Comparison of ENCODE assay signal across 20 cellular contexts in the genomic region with DNA sequence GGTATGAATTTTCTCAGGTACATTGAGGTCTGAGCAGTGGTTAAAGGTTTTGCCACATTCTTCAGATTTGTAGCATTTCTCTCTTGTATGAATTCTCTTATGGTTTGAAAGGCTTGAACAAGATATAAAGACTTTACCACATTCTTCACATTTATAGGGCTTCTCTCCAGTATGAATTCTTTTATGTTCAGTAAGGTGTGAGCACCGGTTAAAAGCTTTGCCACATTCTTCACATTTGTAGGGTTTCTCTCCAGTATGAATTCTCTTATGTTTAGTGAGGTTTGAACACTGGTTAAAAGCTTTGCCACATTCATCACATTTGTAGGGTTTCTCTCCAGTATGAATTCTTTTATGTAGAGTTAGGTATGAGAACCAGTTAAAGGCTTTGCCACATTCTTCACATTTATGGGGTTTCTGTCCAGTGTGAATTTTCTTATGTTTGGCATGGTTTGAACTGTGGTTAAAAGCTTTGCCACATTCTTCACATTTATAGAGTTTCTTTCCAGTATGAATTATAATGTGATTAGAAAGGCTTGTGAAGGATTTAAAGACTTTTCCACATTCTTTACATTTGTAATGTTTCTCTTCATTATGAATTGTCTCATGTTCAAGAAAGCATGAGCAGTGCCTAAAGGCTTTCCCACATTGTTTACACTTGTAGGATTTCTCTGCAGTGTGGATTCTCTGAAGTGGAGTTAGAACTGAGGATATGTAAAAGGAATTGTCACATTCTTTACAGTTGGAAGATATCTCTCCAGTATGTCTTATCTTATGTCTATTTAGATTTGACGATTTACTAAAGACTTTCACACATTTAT.
"Had no signal": no experiment of that assay in that cellular context is flagged by ENCODE, and none has a peak within 500 bp of the region (broad histone marks: within the 10 kb centered on the region; RNA-seq: fewer than 3 reads in every experiment).

No MANE protein-coding gene starts in this region.

- H3K9me3 ChIP-seq: prostate gland had no signal

- H3K4me2 ChIP-seq: hepatocyte had no signal

- ATAC-seq: activated T-cell treated with anti-CD3 and anti-CD28 coated beads, Interleukin-2, amount 50 U/mL, for 72 hours; naive thymus-derived CD8-positive, alpha-beta T cell had no signal

- H3K4me1 ChIP-seq: adrenal gland, prostate gland, right atrium auricular region, tibial nerve, uterus had no signal

- H3K36me3 ChIP-seq: adrenal gland, uterus had no signal

- H3K79me2 ChIP-seq: hepatocyte had no signal

- H3K4me3 ChIP-seq: hepatocyte, prostate gland, right atrium auricular region, tibial nerve, uterus had no signal

- H3K4me3 Mint-ChIP-seq: activated naive CD4-positive, alpha-beta T cell treated with anti-CD3 and anti-CD28 coated beads, Interleukin-2, amount 50 U/mL, for 24 hours; activated T-cell treated with anti-CD3 and anti-CD28 coated beads, Interleukin-2, amount 50 U/mL, for 72 hours; dendritic cell treated with granulocyte-macrophage colony-stimulating factor and Interleukin-4, amounts not matched to agents 40 ng/mL and 50 ng/mL, for 4 days; naive thymus-derived CD8-positive, alpha-beta T cell had no signal

- DNase-seq: activated CD4-positive, alpha-beta T cell treated with anti-CD3 and anti-CD28 coated beads, Interleukin-2, amount 50 U/mL, for 1 hour; activated CD4-positive, CD25-positive, alpha-beta regulatory T cell treated with anti-CD3 and anti-CD28 coated beads, Interleukin-2, amount 50 U/mL, for 72 hours; activated CD8-positive, alpha-beta memory T cell treated with anti-CD3 and anti-CD28 coated beads for 24 hours; activated CD8-positive, alpha-beta memory T cell treated with anti-CD3 and anti-CD28 coated beads, Interleukin-2, amount 50 U/mL, for 48 hours; activated effector memory CD4-positive, alpha-beta T cell treated with anti-CD3 and anti-CD28 coated beads, Interleukin-2, amount 50 U/mL, for 16 hours; activated T-cell treated with anti-CD3 and anti-CD28 coated beads, Interleukin-2, amount 50 U/mL, for 72 hours; adrenal gland; effector CD8-positive, alpha-beta T cell; mesendoderm; naive thymus-derived CD8-positive, alpha-beta T cell; stimulated activated CD4-positive, alpha-beta T cell treated with anti-CD3 and anti-CD28 coated beads, Interleukin-2, amount 100 ng/mL, for 24 hours; stimulated activated naive CD4-positive, alpha-beta T cell treated with Interleukin-2 at 50 U/mL for 16 hours; uterus had no signal

- H3K27ac Mint-ChIP-seq: activated naive CD4-positive, alpha-beta T cell treated with anti-CD3 and anti-CD28 coated beads, Interleukin-2, amount 50 U/mL, for 24 hours; activated T-cell treated with anti-CD3 and anti-CD28 coated beads, Interleukin-2, amount 50 U/mL, for 72 hours; dendritic cell treated with granulocyte-macrophage colony-stimulating factor and Interleukin-4, amounts not matched to agents 40 ng/mL and 50 ng/mL, for 4 days; naive thymus-derived CD8-positive, alpha-beta T cell had no signal

- H2AFZ ChIP-seq: hepatocyte had no signal

- H3K27me3 Mint-ChIP-seq: activated naive CD4-positive, alpha-beta T cell treated with anti-CD3 and anti-CD28 coated beads, Interleukin-2, amount 50 U/mL, for 24 hours; dendritic cell treated with granulocyte-macrophage colony-stimulating factor and Interleukin-4, amounts not matched to agents 40 ng/mL and 50 ng/mL, for 4 days; naive thymus-derived CD8-positive, alpha-beta T cell had no signal

- H3K27ac ChIP-seq: adrenal gland, hepatocyte, prostate gland, right atrium auricular region, tibial nerve, uterus, VCaP had no signal

- H3K27me3 ChIP-seq: adrenal gland, hepatocyte, right atrium auricular region, tibial nerve, uterus had no signal
